Comparison of ENCODE assay signal across 14 cellular contexts in genomic region chr9:129316281-129317030, GRCh38.
DNase-seq lines count a peak whose midpoint lies in the region; ATAC-seq, FAIRE-seq and TF ChIP-seq lines count a peak whose summit lies in the region.
"Had no signal": no experiment of that assay in that cellular context is flagged by ENCODE, and none has a peak within 500 bp of the region (broad histone marks: within the 10 kb centered on the region; RNA-seq: fewer than 3 reads in every experiment).

No MANE protein-coding gene starts in this region.

- no peaks in the 10 kb centered on the region for H3K9me3 ChIP-seq in kidney (ENCODE audit: control insufficient read depth in 1 of 2, low read length in 2 of 2)
- H3K9me3 ChIP-seq in sigmoid colon = no peaks in the 10 kb centered on the region

- H3K9ac ChIP-seq in kidney (ENCODE audit: low read length in 2 of 2) = no peak overlapping the region

- POLR2A ChIA-PET in WTC11 (lab: Charles Lee) = no interaction called here

- WGBS in sigmoid colon, 2 donors = 88 to 90% methylated on average over 14 of the region's 14 CpGs

- H3K36me3 ChIP-seq in ACC112 (ENCODE audit: insufficient read depth, low read length) = no peaks in the 10 kb centered on the region
- H3K36me3 ChIP-seq in kidney (ENCODE audit: control insufficient read depth in 1 of 2, insufficient read depth in 2 of 2, low read length in 2 of 2) = no peaks in the 10 kb centered on the region
- no peaks in the 10 kb centered on the region for H3K36me3 ChIP-seq in sigmoid colon

- intact Hi-C loops in kidney (cut with DNase I) = loop anchor here (10.0 kb wide), 1 partner anchor 132 kb away; no protein-coding TSS in a partner anchor
- intact Hi-C loops in sigmoid colon (cut with DNase I) = no loop called here

- no peak for TF ChIP-seq CTCF in WTC11 (IDR thresholded peaks at IDR 0.05)
- no peak for TF ChIP-seq CTCF in kidney (IDR thresholded peaks at IDR 0.05; ENCODE audit: borderline replicate concordance, extremely low read depth, insufficient read depth)
- TF ChIP-seq CTCF in sigmoid colon (IDR thresholded peaks at IDR 0.05) = no peak
- no peak for TF ChIP-seq CTCF in nephron progenitor cell (IDR thresholded peaks at IDR 0.05)

- H3K79me2 ChIP-seq in ACC112 (ENCODE audit: control insufficient read depth, insufficient read depth, low read length, unreplicated experiment) = no peaks in the 10 kb centered on the region

- no peak for TF ChIP-seq POLR2A in sigmoid colon (IDR thresholded peaks at IDR 0.05)

- no peak for ATAC-seq in WTC11
- ATAC-seq: effector memory CD8-positive, alpha-beta T cell; PC-3 had no signal

- H3K27ac ChIP-seq in ACC112 (ENCODE audit: low read depth, low read length) (peak overlapping the region; percentile 68; the same call in 1 of the 2 replicates), kidney (ENCODE audit: low read depth in 2 of 2, low read length in 2 of 2) (peak overlapping the region; percentile 14 to 53), sigmoid colon (peak overlapping the region; percentile 67 to 85 (median 70))

- H3K27ac Mint-ChIP-seq in WTC11 = no peak overlapping the region
- no peak overlapping the region for H3K27ac Mint-ChIP-seq in nephron progenitor cell
- H3K27ac Mint-ChIP-seq: B cell had no signal

- no peak for FAIRE-seq in kidney (lab: Jason Lieb, UNC)
- FAIRE-seq: astrocyte had no signal

- no peaks in the 10 kb centered on the region for H3K27me3 ChIP-seq in ACC112 (ENCODE audit: insufficient read depth, low read length)
- no peaks in the 10 kb centered on the region for H3K27me3 ChIP-seq in sigmoid colon

- H3K4me3 Mint-ChIP-seq in WTC11 (no peak overlapping the region), nephron progenitor cell (no peak overlapping the region)
- H3K4me3 Mint-ChIP-seq: B cell; effector memory CD8-positive, alpha-beta T cell had no signal

- DNase-seq in WTC11 (ENCODE audit: low spot score) (no peak), kidney (peak; percentile 66), sigmoid colon (peak; percentile 61), dermis blood vessel endothelial cell (no peak), foreskin melanocyte (no peak), nephron progenitor cell (no peak)
- no peak for DNase-seq in stimulated activated CD4-positive, alpha-beta T cell treated with anti-CD3 and anti-CD28 coated beads, Interleukin-2, amount 100 ng/mL, for 48 hours
- DNase-seq: effector memory CD8-positive, alpha-beta T cell; NCI-H187 treated with DMSO at 0.1 percent for 48 hours; NCI-H524 treated with DMSO at 0.1 percent for 48 hours; PC-3 had no signal

- H3K9me3 Mint-ChIP-seq in WTC11 = no peaks in the 10 kb centered on the region
- no peaks in the 10 kb centered on the region for H3K9me3 Mint-ChIP-seq in nephron progenitor cell
- H3K9me3 Mint-ChIP-seq: effector memory CD8-positive, alpha-beta T cell had no signal

- CTCF ChIA-PET in WTC11 (lab: Charles Lee) = interaction anchor here (1.2 kb wide), 1 partner anchor 17 kb away, joined by 6 read pairs; no protein-coding TSS in a partner anchor

- H2AFZ ChIP-seq in ACC112 (ENCODE audit: low read length, unreplicated experiment) = no peak overlapping the region

- H3K4me3 ChIP-seq in ACC112 (ENCODE audit: low read depth, low read length) = no peak overlapping the region
- no peak overlapping the region for H3K4me3 ChIP-seq in kidney (ENCODE audit: low read length in 2 of 2)
- no peak overlapping the region for H3K4me3 ChIP-seq in sigmoid colon

- H3K36me3 Mint-ChIP-seq in WTC11 (no peaks in the 10 kb centered on the region), nephron progenitor cell (ENCODE audit: low read depth) (no peaks in the 10 kb centered on the region)

- H3K4me1 ChIP-seq in ACC112 (ENCODE audit: control insufficient read depth, insufficient read depth, low read length, unreplicated experiment) = peaks cover 41% of the 10 kb centered on the region
- H3K4me1 ChIP-seq in kidney (ENCODE audit: control insufficient read depth in 1 of 2, insufficient read depth in 1 of 2, low read depth in 1 of 2, low read length in 2 of 2) = peaks cover 15 to 19% of the 10 kb centered on the region in 2 donors
- peaks cover 0 to 48% (median 39%) of the 10 kb centered on the region in 4 donors for H3K4me1 ChIP-seq in sigmoid colon

- TF ChIP-seq EP300 in sigmoid colon (IDR thresholded peaks at IDR 0.05) = no peak

- H3K27me3 Mint-ChIP-seq in WTC11 (ENCODE audit: low read depth) (no peaks in the 10 kb centered on the region), nephron progenitor cell (ENCODE audit: low read depth, poor library complexity) (peaks cover 13% of the 10 kb centered on the region)

- H3K4me1 Mint-ChIP-seq in WTC11 = peaks cover 14% of the 10 kb centered on the region
- peaks cover 95% of the 10 kb centered on the region for H3K4me1 Mint-ChIP-seq in nephron progenitor cell

TF ChIP-seq in WTC11, 78 proteins besides CTCF, POLR2A, EP300 and RAD21:
- TF ChIP-seq AR (CRISPR knock-in tag; IDR thresholded peaks at IDR 0.05) = no peak
- TF ChIP-seq ZNF317 (CRISPR knock-in tag; IDR thresholded peaks at IDR 0.05; ENCODE audit: borderline replicate concordance, low read depth) = no peak
- 0 out of 2 replicates have a peak, but pooled peaks have one; percentile 47 for TF ChIP-seq TCF7 (CRISPR knock-in tag; IDR thresholded peaks at IDR 0.05; ENCODE audit: low read depth)

Comparison
In these comparisons a context has a peak if more than half of its experiments do, and no peak if none do; other contexts are left out.
1. DNase-seq: peak in kidney (single experiment) and sigmoid colon (single experiment); none in WTC11 (single experiment), stimulated activated CD4-positive, alpha-beta T cell treated with anti-CD3 and anti-CD28 coated beads, Interleukin-2, amount 100 ng/mL, for 48 hours (0 of 2), dermis blood vessel endothelial cell (single experiment), foreskin melanocyte (single experiment) and nephron progenitor cell (single experiment).
2. Peak in every context shown above with its lines, with median percentiles within 50 percentile points of each other: H3K27ac ChIP-seq.